1 cellular context compared by ENCODE assay signal in genomic region chr1:227901906-227902640, GRCh38.
TF ChIP-seq lines count a peak whose summit lies in the region.

No MANE protein-coding gene starts in this region.

TF ChIP-seq in SK-N-SH, 30 proteins besides CTCF, POLR2A, EP300 and RAD21 (continued from another document):
- TF ChIP-seq RCOR1 (IDR thresholded peaks at IDR 0.05; ENCODE audit: low read length) (no peak), GABPA (IDR thresholded peaks at IDR 0.05; ENCODE audit: low read depth) (no peak), MAX (IDR thresholded peaks at IDR 0.05; ENCODE audit: low read depth) (no peak), YY1 (IDR thresholded peaks at IDR 0.05; ENCODE audit: low read depth) (no peak), CHD2 (IDR thresholded peaks at IDR 0.05; ENCODE audit: low read length, partially characterized antibody) (no peak), SMC3 (IDR thresholded peaks at IDR 0.05; ENCODE audit: low read depth, low read length) (no peak), RFX5 (IDR thresholded peaks at IDR 0.05; ENCODE audit: low read length) (no peak), GATA2 (CRISPR knock-in tag; IDR thresholded peaks at IDR 0.05) (no peak)
